In the genomic region with DNA sequence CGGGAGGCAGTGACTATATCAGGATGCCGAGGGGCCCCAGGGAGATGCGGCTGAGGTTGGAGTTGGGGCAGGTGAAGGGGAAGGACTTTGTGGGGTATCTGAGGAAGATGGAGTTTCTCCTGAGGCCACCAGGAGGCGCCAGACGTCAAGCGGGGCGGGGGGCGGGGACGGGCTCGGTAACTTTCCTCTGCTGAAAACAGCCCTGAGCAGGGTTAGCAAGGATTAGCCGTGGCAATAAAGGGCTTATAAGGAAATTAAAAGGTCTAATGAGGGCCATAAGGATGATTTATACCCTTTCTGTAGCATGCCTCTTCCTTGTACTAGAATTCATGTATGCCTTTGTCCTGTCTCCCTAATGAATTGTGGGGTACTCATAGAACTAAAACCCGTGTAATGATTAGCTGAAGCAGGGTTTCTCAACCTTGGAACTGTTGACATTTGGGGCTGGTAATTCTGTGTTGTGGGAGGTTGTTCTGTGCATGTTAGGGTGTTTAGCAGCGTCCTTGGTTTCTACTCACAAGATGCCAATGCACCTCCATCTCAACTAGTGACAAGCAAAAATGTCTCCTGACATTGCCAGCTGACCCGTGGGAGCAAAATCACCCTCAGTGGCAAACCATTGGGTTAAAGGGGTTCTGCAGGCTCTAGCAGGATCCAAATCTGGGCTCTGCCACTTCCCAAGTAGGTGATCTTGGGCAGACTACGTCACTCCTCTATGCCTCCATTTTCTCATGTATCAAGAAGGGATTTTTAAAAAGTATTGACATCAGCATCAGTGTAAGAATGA, we compare ENCODE assay signal across 8 cellular contexts.
DNase-seq lines count a peak whose midpoint lies in the region; ATAC-seq and TF ChIP-seq lines count a peak whose summit lies in the region.

No MANE protein-coding gene starts in this region.

- no peaks in the 10 kb centered on the region for H3K36me3 Mint-ChIP-seq in activated CD4-positive, alpha-beta T cell treated with anti-CD3 and anti-CD28 coated beads for 36 hours (ENCODE audit: low read depth)
- no peaks in the 10 kb centered on the region for H3K36me3 Mint-ChIP-seq in mesothelial cell of epicardium
- H3K36me3 Mint-ChIP-seq in stimulated activated memory B cell treated with anti-CD40 and anti-IgM and Interleukin-4, amounts not matched to agents 10 μg/mL and 1 μg/mL and 100 μg/mL, for 72 hours: no peaks in the 10 kb centered on the region

- TF ChIP-seq CTCF in Loucy (conservative IDR thresholded peaks at IDR 0.05; ENCODE audit: low read length) (peak; percentile 64), colonic mucosa (IDR thresholded peaks at IDR 0.05) (peak; percentile 63), mesothelial cell of epicardium (IDR thresholded peaks at IDR 0.05; ENCODE audit: unreplicated experiment) (peak; percentile 72)

- no peak overlapping the region for H3K4me3 Mint-ChIP-seq in activated CD4-positive, alpha-beta T cell treated with anti-CD3 and anti-CD28 coated beads for 36 hours
- H3K4me3 Mint-ChIP-seq in mesothelial cell of epicardium: no peak overlapping the region
- H3K4me3 Mint-ChIP-seq in stimulated activated memory B cell treated with anti-CD40 and anti-IgM and Interleukin-4, amounts not matched to agents 10 μg/mL and 1 μg/mL and 100 μg/mL, for 72 hours: peak overlapping the region; percentile 43

- DNase-seq in NCI-H2196 (lab: John Stamatoyannopoulos, UW; ENCODE audit: unreplicated experiment): peak; percentile 29
- DNase-seq in NCI-H2196 treated with DMSO at 0.1 percent for 48 hours (lab: John Stamatoyannopoulos, UW; ENCODE audit: unreplicated experiment): no peak
- DNase-seq in activated CD4-positive, alpha-beta T cell treated with anti-CD3 and anti-CD28 coated beads for 36 hours: peak; percentile 66
- DNase-seq in colonic mucosa: peak; percentile 27
- DNase-seq in mesothelial cell of epicardium (ENCODE audit: low spot score in 2 of 2, unreplicated experiment in 2 of 2): peak in 1 of 2 experiments; percentile 47
- DNase-seq in GDM1 (lab: John Stamatoyannopoulos, UW): no peak

- no peaks in the 10 kb centered on the region for H3F3A ChIP-seq in Loucy (ENCODE audit: low read depth)

- H3K36me3 ChIP-seq in Loucy (ENCODE audit: insufficient read depth, low read length) (no peaks in the 10 kb centered on the region), colonic mucosa (no peaks in the 10 kb centered on the region)

- no peaks in the 10 kb centered on the region for H3K9me2 ChIP-seq in Loucy (replicated peaks; ENCODE audit: low read depth, low read length)

- H3K4me1 Mint-ChIP-seq in activated CD4-positive, alpha-beta T cell treated with anti-CD3 and anti-CD28 coated beads for 36 hours: peaks cover 5% of the 10 kb centered on the region
- peaks cover 55% of the 10 kb centered on the region for H3K4me1 Mint-ChIP-seq in mesothelial cell of epicardium
- peaks cover 47% of the 10 kb centered on the region for H3K4me1 Mint-ChIP-seq in stimulated activated memory B cell treated with anti-CD40 and anti-IgM and Interleukin-4, amounts not matched to agents 10 μg/mL and 1 μg/mL and 100 μg/mL, for 72 hours

- H3K27me3 ChIP-seq in Loucy (ENCODE audit: insufficient read depth, low read length, poor library complexity, severe bottlenecking) (no peaks in the 10 kb centered on the region), colonic mucosa (no peaks in the 10 kb centered on the region)

- intact Hi-C loops in activated CD4-positive, alpha-beta T cell treated with anti-CD3 and anti-CD28 coated beads for 36 hours (cut with DNase I, micrococcal nuclease): loop anchor here (1.0 to 2.0 kb wide), 4 partner anchors 130 to 480 kb away; a partner anchor contains a TSS
- intact Hi-C loops in colonic mucosa (cut with DNase I): loop anchor here (2.0 to 10.0 kb wide), 2 partner anchors 252 to 478 kb away; no protein-coding TSS in a partner anchor

- H3K27ac ChIP-seq in colonic mucosa: no peak overlapping the region

- CTCF ChIA-PET in activated CD4-positive, alpha-beta T cell treated with anti-CD3 and anti-CD28 coated beads for 36 hours (lab: Charles Lee): interaction anchor here (0.5 to 4.2 kb wide), 15 partner anchors 10 to 352 kb away, joined by 3 to 20 read pairs (median 3); no protein-coding TSS in a partner anchor

- H3K9me3 ChIP-seq in Loucy (ENCODE audit: insufficient read depth, low read depth, low read length): no peaks in the 10 kb centered on the region
- H3K9me3 ChIP-seq in colonic mucosa: no peaks in the 10 kb centered on the region

- ATAC-seq in activated CD4-positive, alpha-beta T cell treated with anti-CD3 and anti-CD28 coated beads for 36 hours: peak; percentile 63
- ATAC-seq in stimulated activated memory B cell treated with anti-CD40 and anti-IgM and Interleukin-4, amounts not matched to agents 10 μg/mL and 1 μg/mL and 100 μg/mL, for 72 hours: peak; percentile 81

- H3K9me3 Mint-ChIP-seq in activated CD4-positive, alpha-beta T cell treated with anti-CD3 and anti-CD28 coated beads for 36 hours (ENCODE audit: low read depth): no peaks in the 10 kb centered on the region
- H3K9me3 Mint-ChIP-seq in mesothelial cell of epicardium: no peaks in the 10 kb centered on the region
- no peaks in the 10 kb centered on the region for H3K9me3 Mint-ChIP-seq in stimulated activated memory B cell treated with anti-CD40 and anti-IgM and Interleukin-4, amounts not matched to agents 10 μg/mL and 1 μg/mL and 100 μg/mL, for 72 hours

- H3K4me3 ChIP-seq in Loucy (ENCODE audit: low read length, poor library complexity, severe bottlenecking): no peak overlapping the region
- no peak overlapping the region for H3K4me3 ChIP-seq in colonic mucosa

- no peaks in the 10 kb centered on the region for H3K27me3 Mint-ChIP-seq in activated CD4-positive, alpha-beta T cell treated with anti-CD3 and anti-CD28 coated beads for 36 hours
- peaks cover 11% of the 10 kb centered on the region for H3K27me3 Mint-ChIP-seq in mesothelial cell of epicardium (ENCODE audit: low read depth)
- H3K27me3 Mint-ChIP-seq in stimulated activated memory B cell treated with anti-CD40 and anti-IgM and Interleukin-4, amounts not matched to agents 10 μg/mL and 1 μg/mL and 100 μg/mL, for 72 hours: peaks cover 17% of the 10 kb centered on the region

- H3K4me1 ChIP-seq in Loucy (ENCODE audit: insufficient read depth, low read length, poor library complexity, severe bottlenecking): no peaks in the 10 kb centered on the region
- no peaks in the 10 kb centered on the region for H3K4me1 ChIP-seq in colonic mucosa

- peak overlapping the region; percentile 46 for H3K4me2 ChIP-seq in Loucy (ENCODE audit: low read depth, low read length, poor library complexity, severe bottlenecking)

- no peaks in the 10 kb centered on the region for H4K20me1 ChIP-seq in Loucy (ENCODE audit: insufficient read depth, low read length, poor library complexity, severe bottlenecking)

- no peaks in the 10 kb centered on the region for H3K79me2 ChIP-seq in Loucy (ENCODE audit: insufficient read depth, low read length)

- peak overlapping the region; percentile 67 for H2AFZ ChIP-seq in Loucy (ENCODE audit: low read length)

- POLR2A ChIA-PET in activated CD4-positive, alpha-beta T cell treated with anti-CD3 and anti-CD28 coated beads for 36 hours (lab: Charles Lee): no interaction called here

- H3K27ac Mint-ChIP-seq in activated CD4-positive, alpha-beta T cell treated with anti-CD3 and anti-CD28 coated beads for 36 hours: no peak overlapping the region
- H3K27ac Mint-ChIP-seq in mesothelial cell of epicardium: peak overlapping the region; percentile 47
- H3K27ac Mint-ChIP-seq in stimulated activated memory B cell treated with anti-CD40 and anti-IgM and Interleukin-4, amounts not matched to agents 10 μg/mL and 1 μg/mL and 100 μg/mL, for 72 hours: peak overlapping the region; percentile 22

- H3K9ac ChIP-seq in Loucy (ENCODE audit: low read depth, low read length, poor library complexity, severe bottlenecking) (no peak overlapping the region), colonic mucosa (ENCODE audit: low read depth in 2 of 2, low read length in 2 of 2) (no peak overlapping the region)

Comparison
In these comparisons a context has a peak if more than half of its experiments do, and no peak if none do; other contexts are left out.
1. DNase-seq: peak in NCI-H2196 (single experiment), activated CD4-positive, alpha-beta T cell treated with anti-CD3 and anti-CD28 coated beads for 36 hours (single experiment) and colonic mucosa (single experiment); none in NCI-H2196 treated with DMSO at 0.1 percent for 48 hours (single experiment) and GDM1 (single experiment).
2. Peak in every context shown above with its lines, with median percentiles within 50 percentile points of each other: CTCF ChIP-seq.